ENCODE assay signal across 19 cellular contexts in genomic region chr6:38154731-38155130, GRCh38.
DNase-seq lines count a peak whose midpoint lies in the region; ATAC-seq and TF ChIP-seq lines count a peak whose summit lies in the region.
"Had no signal": no experiment of that assay in that cellular context is flagged by ENCODE, and none has a peak within 500 bp of the region (broad histone marks: within the 10 kb centered on the region; RNA-seq: fewer than 3 reads in every experiment).

No MANE protein-coding gene starts in this region.

- H3K4me3 Mint-ChIP-seq in activated CD4-positive, alpha-beta memory T cell treated with anti-CD3 and anti-CD28 coated beads for 36 hours = no peak overlapping the region
- no peak overlapping the region for H3K4me3 Mint-ChIP-seq in activated CD4-positive, alpha-beta memory T cell treated with anti-CD3 and anti-CD28 coated beads, Interleukin-2, amount 10 ng/mL, durations not matched to agents 7 days and 5 days
- H3K4me3 Mint-ChIP-seq in T-cell (no peak overlapping the region), immature natural killer cell (no peak overlapping the region)
- no peak overlapping the region for H3K4me3 Mint-ChIP-seq in stimulated activated effector memory CD8-positive, alpha-beta T cell treated with anti-CD3 and anti-CD28 coated beads, Interleukin-12 subunit alpha, Interleukin-12 subunit beta, amount 100 ng/mL, for 72 hours

- H3K27me3 ChIP-seq in PC-9 (ENCODE audit: insufficient read depth, low read depth) = no peaks in the 10 kb centered on the region
- H3K27me3 ChIP-seq: ascending aorta, gastrocnemius medialis, left lung, thyroid gland had no signal

- H3K4me2 ChIP-seq in PC-9 = no peak overlapping the region

- DNase-seq in activated CD4-positive, alpha-beta memory T cell treated with anti-CD3 and anti-CD28 coated beads for 36 hours = no peak
- DNase-seq in activated CD4-positive, alpha-beta memory T cell treated with anti-CD3 and anti-CD28 coated beads, Interleukin-2, amount 10 ng/mL, durations not matched to agents 7 days and 5 days = no peak
- DNase-seq in T-cell = no peak
- no peak for DNase-seq in immature natural killer cell
- no peak for DNase-seq in stimulated activated effector memory CD8-positive, alpha-beta T cell treated with anti-CD3 and anti-CD28 coated beads, Interleukin-12 subunit alpha, Interleukin-12 subunit beta, amount 100 ng/mL, for 72 hours (ENCODE audit: low spot score in 2 of 2)
- DNase-seq in NCI-H1417 (lab: John Stamatoyannopoulos, UW) = no peak
- DNase-seq in NCI-H2196 (lab: John Stamatoyannopoulos, UW; ENCODE audit: unreplicated experiment) = no peak
- no peak for DNase-seq in PC-9
- DNase-seq: gastrocnemius medialis, NCI-H1694 treated with DMSO at 0.1 percent for 48 hours, psoas muscle, Right ventricle myocardium superior, T-helper 1 cell, WERI-Rb-1 had no signal

- H2AFZ ChIP-seq in PC-9 = no peak overlapping the region

- no peaks in the 10 kb centered on the region for H3F3A ChIP-seq in PC-9 (ENCODE audit: insufficient read depth, low read depth)

- no peaks in the 10 kb centered on the region for H3K79me2 ChIP-seq in PC-9 (ENCODE audit: low read depth)

- no peaks in the 10 kb centered on the region for H3K9me3 Mint-ChIP-seq in activated CD4-positive, alpha-beta memory T cell treated with anti-CD3 and anti-CD28 coated beads for 36 hours
- no peaks in the 10 kb centered on the region for H3K9me3 Mint-ChIP-seq in activated CD4-positive, alpha-beta memory T cell treated with anti-CD3 and anti-CD28 coated beads, Interleukin-2, amount 10 ng/mL, durations not matched to agents 7 days and 5 days
- H3K9me3 Mint-ChIP-seq in T-cell = peaks cover 0 to 5% (median 0%) of the 10 kb centered on the region in 3 donors
- no peaks in the 10 kb centered on the region for H3K9me3 Mint-ChIP-seq in immature natural killer cell
- H3K9me3 Mint-ChIP-seq in stimulated activated effector memory CD8-positive, alpha-beta T cell treated with anti-CD3 and anti-CD28 coated beads, Interleukin-12 subunit alpha, Interleukin-12 subunit beta, amount 100 ng/mL, for 72 hours = no peaks in the 10 kb centered on the region

- CTCF ChIA-PET in activated CD4-positive, alpha-beta memory T cell treated with anti-CD3 and anti-CD28 coated beads for 36 hours (lab: Charles Lee) = no interaction called here
- CTCF ChIA-PET in activated CD4-positive, alpha-beta memory T cell treated with anti-CD3 and anti-CD28 coated beads, Interleukin-2, amount 10 ng/mL, durations not matched to agents 7 days and 5 days (lab: Charles Lee) = no interaction called here
- CTCF ChIA-PET in T-cell (lab: Charles Lee) = no interaction called here
- CTCF ChIA-PET in PC-9 (lab: Charles Lee) = no interaction called here

- no peaks in the 10 kb centered on the region for H3K36me3 ChIP-seq in PC-9 (ENCODE audit: low read depth)
- H3K36me3 ChIP-seq: gastrocnemius medialis had no signal

- H3K4me1 ChIP-seq in PC-9 (replicated peaks; ENCODE audit: insufficient read depth) = no peaks in the 10 kb centered on the region
- H3K4me1 ChIP-seq: ascending aorta, gastrocnemius medialis, psoas muscle, thyroid gland had no signal

- H3K27ac ChIP-seq in PC-9 = no peak overlapping the region
- H3K27ac ChIP-seq: ascending aorta, epithelial cell of prostate, gastrocnemius medialis, psoas muscle, thyroid gland, WERI-Rb-1 had no signal

- no peaks in the 10 kb centered on the region for H3K9me3 ChIP-seq in PC-9 (ENCODE audit: insufficient read depth, low read depth)
- H3K9me3 ChIP-seq: ascending aorta, gastrocnemius medialis, left lung, psoas muscle, thyroid gland had no signal

- BruUV-seq in PC-9 (replicated peaks; lab: Mats Ljungman, UMichigan) = no TSS peak

- H4K20me1 ChIP-seq in PC-9 (ENCODE audit: insufficient read depth) = peaks cover 7% of the 10 kb centered on the region

- TF ChIP-seq CTCF in PC-9 (conservative IDR thresholded peaks at IDR 0.05) = no peak

- no peak for ATAC-seq in T-cell (replicated peaks in 1 of 4)
- no peak for ATAC-seq in stimulated activated effector memory CD8-positive, alpha-beta T cell treated with anti-CD3 and anti-CD28 coated beads, Interleukin-12 subunit alpha, Interleukin-12 subunit beta, amount 100 ng/mL, for 72 hours
- ATAC-seq: gastrocnemius medialis, HCT116, psoas muscle had no signal

- intact Hi-C loops in activated CD4-positive, alpha-beta memory T cell treated with anti-CD3 and anti-CD28 coated beads for 36 hours (cut with micrococcal nuclease) = no loop called here
- intact Hi-C loops in PC-9 (cut with micrococcal nuclease; ENCODE audit: unreplicated experiment) = no loop called here

- no peaks in the 10 kb centered on the region for H3K4me1 Mint-ChIP-seq in activated CD4-positive, alpha-beta memory T cell treated with anti-CD3 and anti-CD28 coated beads for 36 hours (ENCODE audit: low read depth)
- no peaks in the 10 kb centered on the region for H3K4me1 Mint-ChIP-seq in activated CD4-positive, alpha-beta memory T cell treated with anti-CD3 and anti-CD28 coated beads, Interleukin-2, amount 10 ng/mL, durations not matched to agents 7 days and 5 days
- peaks cover 0 to 11% (median 2%) of the 10 kb centered on the region in 3 donors for H3K4me1 Mint-ChIP-seq in T-cell
- H3K4me1 Mint-ChIP-seq in immature natural killer cell = peaks cover 8 to 15% of the 10 kb centered on the region in 2 donors
- peaks cover 14% of the 10 kb centered on the region for H3K4me1 Mint-ChIP-seq in stimulated activated effector memory CD8-positive, alpha-beta T cell treated with anti-CD3 and anti-CD28 coated beads, Interleukin-12 subunit alpha, Interleukin-12 subunit beta, amount 100 ng/mL, for 72 hours

- H3K9me2 ChIP-seq in PC-9 (ENCODE audit: insufficient read depth) = no peaks in the 10 kb centered on the region

- no peaks in the 10 kb centered on the region for H3K27me3 Mint-ChIP-seq in activated CD4-positive, alpha-beta memory T cell treated with anti-CD3 and anti-CD28 coated beads for 36 hours
- H3K27me3 Mint-ChIP-seq in activated CD4-positive, alpha-beta memory T cell treated with anti-CD3 and anti-CD28 coated beads, Interleukin-2, amount 10 ng/mL, durations not matched to agents 7 days and 5 days = no peaks in the 10 kb centered on the region
- H3K27me3 Mint-ChIP-seq in T-cell (no peaks in the 10 kb centered on the region), immature natural killer cell (ENCODE audit: low read depth in 3 of 3) (peaks cover 7 to 23% (median 21%) of the 10 kb centered on the region in 3 donors)

- H3K27ac Mint-ChIP-seq in activated CD4-positive, alpha-beta memory T cell treated with anti-CD3 and anti-CD28 coated beads for 36 hours = peak overlapping the region; percentile 14
- H3K27ac Mint-ChIP-seq in activated CD4-positive, alpha-beta memory T cell treated with anti-CD3 and anti-CD28 coated beads, Interleukin-2, amount 10 ng/mL, durations not matched to agents 7 days and 5 days = no peak overlapping the region
- H3K27ac Mint-ChIP-seq in T-cell (peak overlapping the region; percentile 41 to 75), immature natural killer cell (peak overlapping the region in 5 of 6 donors; percentile 44 to 93 (median 72))
- H3K27ac Mint-ChIP-seq in stimulated activated effector memory CD8-positive, alpha-beta T cell treated with anti-CD3 and anti-CD28 coated beads, Interleukin-12 subunit alpha, Interleukin-12 subunit beta, amount 100 ng/mL, for 72 hours = peak overlapping the region; percentile 63

- H3K36me3 Mint-ChIP-seq in activated CD4-positive, alpha-beta memory T cell treated with anti-CD3 and anti-CD28 coated beads for 36 hours = no peaks in the 10 kb centered on the region
- no peaks in the 10 kb centered on the region for H3K36me3 Mint-ChIP-seq in activated CD4-positive, alpha-beta memory T cell treated with anti-CD3 and anti-CD28 coated beads, Interleukin-2, amount 10 ng/mL, durations not matched to agents 7 days and 5 days (ENCODE audit: low read depth)
- H3K36me3 Mint-ChIP-seq in T-cell = peaks cover 16% of the 10 kb centered on the region
- H3K36me3 Mint-ChIP-seq in immature natural killer cell = peaks cover 4 to 5% (median 4%) of the 10 kb centered on the region in 3 donors
- H3K36me3 Mint-ChIP-seq in stimulated activated effector memory CD8-positive, alpha-beta T cell treated with anti-CD3 and anti-CD28 coated beads, Interleukin-12 subunit alpha, Interleukin-12 subunit beta, amount 100 ng/mL, for 72 hours = peaks cover 29% of the 10 kb centered on the region

- POLR2A ChIA-PET in activated CD4-positive, alpha-beta memory T cell treated with anti-CD3 and anti-CD28 coated beads for 36 hours (lab: Charles Lee) = no interaction called here
- POLR2A ChIA-PET in activated CD4-positive, alpha-beta memory T cell treated with anti-CD3 and anti-CD28 coated beads, Interleukin-2, amount 10 ng/mL, durations not matched to agents 7 days and 5 days (lab: Charles Lee) = no interaction called here
- POLR2A ChIA-PET in T-cell (lab: Charles Lee) (interaction anchor here in 1 of 2 donors (0.6 kb wide), 1 partner anchor 647 kb away, joined by 3 read pairs; no protein-coding TSS in a partner anchor), PC-9 (lab: Charles Lee; ENCODE audit: unreplicated experiment) (no interaction called here)

- no peak overlapping the region for H3K4me3 ChIP-seq in PC-9
- H3K4me3 ChIP-seq: ascending aorta, gastrocnemius medialis, left lung, psoas muscle, thyroid gland had no signal
